ENCODE assay signal across 14 cellular contexts in genomic region chr1:18528616-18529015, GRCh38. TPM values are rescaled to one million over a fixed set of nuclear protein-coding genes. Genes with fewer than 3 reads are reported as not detected.
DNase-seq lines count a peak whose midpoint lies in the region; ATAC-seq and TF ChIP-seq lines count a peak whose summit lies in the region.
"Had no signal": no experiment of that assay in that cellular context is flagged by ENCODE, and none has a peak within 500 bp of the region (broad histone marks: within the 10 kb centered on the region; RNA-seq: fewer than 3 reads in every experiment).

No MANE protein-coding gene starts in this region.

- in situ Hi-C loops in GM13976 (cut with MboI; ENCODE audit: low sequenced_read_pairs, unreplicated experiment) = no loop called here
- in situ Hi-C loops in GM13977 (cut with MboI; ENCODE audit: low pct_unique_long_range_greater_than_20kb, low sequenced_read_pairs, unreplicated experiment) = no loop called here

- H2BK120ac ChIP-seq in neuronal stem cell (ENCODE audit: low read depth, low read length) = no peak overlapping the region

- H3K27ac Mint-ChIP-seq in T-cell = no peak overlapping the region
- H3K27ac Mint-ChIP-seq: CD4-positive, CD25-positive, alpha-beta regulatory T cell; CD8-positive, alpha-beta memory T cell; H9 had no signal

- no peaks in the 10 kb centered on the region for H3K9me3 Mint-ChIP-seq in T-cell
- H3K9me3 Mint-ChIP-seq: H9 had no signal

- H3K23ac ChIP-seq in neuronal stem cell (ENCODE audit: low read depth, low read length, poor library complexity) = no peak overlapping the region

- CTCF ChIA-PET in T-cell (lab: Charles Lee) = no interaction called here

- no peak for ATAC-seq in T-cell (replicated peaks in 1 of 4)

- H3K4me3 ChIP-seq in neuronal stem cell (ENCODE audit: low read length in 2 of 2) = no peak overlapping the region

- no peak overlapping the region for H2AK5ac ChIP-seq in neuronal stem cell (ENCODE audit: low read depth, low read length)

- no peak overlapping the region for H2BK12ac ChIP-seq in neuronal stem cell (ENCODE audit: low read length)

- no peaks in the 10 kb centered on the region for H3K36me3 Mint-ChIP-seq in T-cell
- H3K36me3 Mint-ChIP-seq: CD4-positive, CD25-positive, alpha-beta regulatory T cell had no signal

- H3K4me3 Mint-ChIP-seq in T-cell = no peak overlapping the region
- H3K4me3 Mint-ChIP-seq: CD4-positive, CD25-positive, alpha-beta regulatory T cell; CD8-positive, alpha-beta memory T cell; H9 had no signal

- H3K4me2 ChIP-seq in neuronal stem cell (ENCODE audit: insufficient read depth, low read length, poor library complexity, severe bottlenecking) = no peak overlapping the region

- H3K27me3 Mint-ChIP-seq in T-cell = peaks cover 30 to 33% of the 10 kb centered on the region in 2 donors
- H3K27me3 Mint-ChIP-seq: CD4-positive, CD25-positive, alpha-beta regulatory T cell had no signal

- no peak overlapping the region for H4K91ac ChIP-seq in neuronal stem cell (ENCODE audit: low read depth, low read length, poor library complexity)

- H3K79me1 ChIP-seq in neuronal stem cell (ENCODE audit: low read depth, low read length) = no peaks in the 10 kb centered on the region

- TF ChIP-seq CTCF in GM13976 (IDR thresholded peaks at IDR 0.05; ENCODE audit: borderline replicate concordance, control extremely low read depth, extremely low read depth, insufficient read depth, missing control alignments) = no peak
- no peak for TF ChIP-seq CTCF in GM13977 (IDR thresholded peaks at IDR 0.05; ENCODE audit: extremely low read depth, insufficient read depth, missing control alignments)

- no peak overlapping the region for H4K8ac ChIP-seq in neuronal stem cell (ENCODE audit: low read depth, low read length)

- no peak overlapping the region for H3K9ac ChIP-seq in neuronal stem cell (ENCODE audit: low read depth, low read length, poor library complexity)

- no peak overlapping the region for H2BK5ac ChIP-seq in neuronal stem cell (ENCODE audit: low read length)

- no peaks in the 10 kb centered on the region for H3K9me3 ChIP-seq in neuronal stem cell (replicated peaks in 1 of 2; ENCODE audit: control insufficient read depth in 2 of 2, insufficient read depth in 1 of 2, low read depth in 1 of 2, low read length in 2 of 2)
- H3K9me3 ChIP-seq: BE2C had no signal

- H3K4ac ChIP-seq in neuronal stem cell (ENCODE audit: low read length) = no peak overlapping the region

- peaks cover 0 to 3% of the 10 kb centered on the region in 2 donors for H3K4me1 ChIP-seq in neuronal stem cell (ENCODE audit: control insufficient read depth in 2 of 2, insufficient read depth in 1 of 2, low read depth in 1 of 2, low read length in 2 of 2)
- H3K4me1 ChIP-seq: BE2C had no signal

- no peaks in the 10 kb centered on the region for H3K27me3 ChIP-seq in neuronal stem cell (ENCODE audit: control insufficient read depth in 3 of 3, insufficient read depth in 3 of 3, low read depth in 1 of 3, low read length in 3 of 3)
- H3K27me3 ChIP-seq: BE2C had no signal

- peak overlapping the region; percentile 23 for H3K14ac ChIP-seq in neuronal stem cell (ENCODE audit: low read length)

- H3K4me1 Mint-ChIP-seq in T-cell = no peaks in the 10 kb centered on the region
- H3K4me1 Mint-ChIP-seq: CD4-positive, CD25-positive, alpha-beta regulatory T cell; CD8-positive, alpha-beta memory T cell had no signal

- H3K27ac ChIP-seq in neuronal stem cell (replicated peaks; ENCODE audit: low read length) = no peak overlapping the region

- H2AFZ ChIP-seq in neuronal stem cell (ENCODE audit: low read length) = no peak overlapping the region

- peak; percentile 3 for DNase-seq in GM13976 (ENCODE audit: low spot score)
- DNase-seq in iPS-NIHi7 (ENCODE audit: extremely low spot score) = peak; percentile 3
- DNase-seq in neuronal stem cell (ENCODE audit: low spot score) = no peak
- no peak for DNase-seq in HK-2 (ENCODE audit: unreplicated experiment)
- no peak for DNase-seq in GM13977 (ENCODE audit: low spot score)
- no peak for DNase-seq in T-cell
- DNase-seq: BE2C; C1 segment of cervical spinal cord; CD4-positive, CD25-positive, alpha-beta regulatory T cell; CD8-positive, alpha-beta memory T cell; COR-L47; DMS79 treated with DMSO at 0.1 percent for 48 hours; GF-D8; H9 had no signal

- peak overlapping the region; percentile 60 for H3K18ac ChIP-seq in neuronal stem cell (ENCODE audit: low read length)

- WGBS in neuronal stem cell (ENCODE audit: extremely low coverage in 2 of 2, insufficient read length in 2 of 2, insufficient replicate concordance in 1 of 2), 2 donors = no CpG with 5 or more reads among the region's 2 CpGs

- H3K36me3 ChIP-seq in neuronal stem cell (replicated peaks in 1 of 2; ENCODE audit: control insufficient read depth in 2 of 2, insufficient read depth in 2 of 2, low read length in 2 of 2) = no peaks in the 10 kb centered on the region
- H3K36me3 ChIP-seq: BE2C had no signal

- POLR2A ChIA-PET in T-cell (lab: Charles Lee) = no interaction called here

- no peak overlapping the region for H2BK15ac ChIP-seq in neuronal stem cell (ENCODE audit: low read length)

RNA-seq across cellular contexts. Expression of gene KLHDC7A, which starts 47.9 kb away (rescaled TPM):
- 0.18 TPM for polyA plus RNA-seq in neuronal stem cell (2013, experiment 1 of 2)
- polyA plus RNA-seq in neuronal stem cell (2013, experiment 2 of 2) = 0.21 TPM
- not detected for total RNA-seq in T-cell
- total RNA-seq: CD4-positive, CD25-positive, alpha-beta regulatory T cell; CD8-positive, alpha-beta memory T cell had no signal
- polyA plus RNA-seq: CD4-positive, CD25-positive, alpha-beta regulatory T cell; CD8-positive, alpha-beta memory T cell had no signal

Comparison
In these comparisons a context has a peak if more than half of its experiments do, and no peak if none do; other contexts are left out.
1. DNase-seq: peak in GM13976 (single experiment) and iPS-NIHi7 (single experiment); none in neuronal stem cell (single experiment), HK-2 (single experiment), GM13977 (single experiment) and T-cell (0 of 34).